2 cellular contexts compared by ENCODE assay signal in the genomic region with DNA sequence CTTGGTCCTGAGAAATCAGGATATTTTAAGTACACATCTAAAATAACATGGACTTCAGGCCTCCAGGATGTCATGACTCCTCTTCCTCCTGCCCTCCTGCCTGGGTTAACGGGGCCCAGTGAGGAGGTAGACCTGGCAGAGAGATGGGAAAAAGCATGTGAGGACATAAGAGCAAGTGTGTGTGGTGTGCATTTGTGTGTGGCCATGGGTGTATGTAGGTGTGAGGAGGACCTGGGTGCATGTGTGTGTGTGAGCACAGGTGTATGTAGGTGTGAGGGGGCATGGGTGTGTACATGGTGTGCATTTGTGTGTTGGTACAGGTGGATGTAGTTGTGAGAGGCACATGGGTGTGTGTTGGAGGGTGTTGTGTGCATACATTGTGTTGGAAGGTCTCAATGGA.
TF ChIP-seq lines count a peak whose summit lies in the region.

No MANE protein-coding gene starts in this region.

TF ChIP-seq in HEK293, 187 proteins besides CTCF, POLR2A, EP300 and RAD21 (continued from another document):
- TF ChIP-seq ZFHX2 (tag by site-specific recombination; conservative IDR thresholded peaks at IDR 0.05), result peak; percentile 51

TF ChIP-seq in H1, 55 proteins besides CTCF, POLR2A, EP300 and RAD21 (continued from another document):
- TF ChIP-seq RFX5 (IDR thresholded peaks at IDR 0.05; ENCODE audit: borderline replicate concordance, low read depth, low read length) (no peak), KDM4A (IDR thresholded peaks at IDR 0.05; ENCODE audit: low read depth, low read length, severe bottlenecking) (no peak)
